Comparison of ENCODE assay signal across 7 cellular contexts in genomic region chr2:70123829-70124117, GRCh38. TPM values are rescaled to one million over a fixed set of nuclear protein-coding genes. Genes with fewer than 3 reads are reported as not detected.
A peak's percentile ranks its signal among the peaks of the same experiment; 100 is the strongest.
DNase-seq lines count a peak whose midpoint lies in the region; ATAC-seq lines count a peak whose summit lies in the region.

No MANE protein-coding gene starts in this region.

- H3K9ac ChIP-seq in HUES48 (ENCODE audit: low read depth, low read length) (peak overlapping the region; percentile 42), iPS-18a (ENCODE audit: low read length) (peak overlapping the region; percentile 99)

- H3K36me3 ChIP-seq in HUES48 (ENCODE audit: control insufficient read depth, insufficient read depth, low read length) (no peaks in the 10 kb centered on the region), iPS-18a (ENCODE audit: control insufficient read depth, low read depth, low read length) (no peaks in the 10 kb centered on the region)

- peak overlapping the region; percentile 100 for H3K27ac Mint-ChIP-seq in activated naive CD4-positive, alpha-beta T cell treated with anti-CD3 and anti-CD28 coated beads, Interleukin-2, amount 50 U/mL, for 72 hours
- H3K27ac Mint-ChIP-seq in stimulated activated naive CD8-positive, alpha-beta T cell treated with anti-CD3 and anti-CD28 coated beads, Interleukin-15, Interleukin-2, amounts not matched to agents 100 ng/mL and 50 ng/mL, for 24 hours: peak overlapping the region; percentile 99

- DNase-seq in activated naive CD4-positive, alpha-beta T cell treated with anti-CD3 and anti-CD28 coated beads, Interleukin-2, amount 50 U/mL, for 72 hours (ENCODE audit: low spot score in 2 of 2): no peak
- no peak for DNase-seq in GF-D8 (lab: John Stamatoyannopoulos, UW)
- no peak for DNase-seq in glomerular visceral epithelial cell (ENCODE audit: extremely low spot score)
- no peak for DNase-seq in NCI-H1694 treated with DMSO at 0.1 percent for 48 hours (lab: John Stamatoyannopoulos, UW)

- H3K9me3 ChIP-seq in HUES48 (ENCODE audit: control insufficient read depth, insufficient read depth, low read length): no peaks in the 10 kb centered on the region
- H3K9me3 ChIP-seq in iPS-18a (ENCODE audit: control insufficient read depth, low read depth, low read length): no peaks in the 10 kb centered on the region

- H3K27ac ChIP-seq in HUES48 (ENCODE audit: low read depth, low read length) (peak overlapping the region; percentile 95), iPS-18a (ENCODE audit: low read length) (peak overlapping the region; percentile 100)

- ATAC-seq in activated naive CD4-positive, alpha-beta T cell treated with anti-CD3 and anti-CD28 coated beads, Interleukin-2, amount 50 U/mL, for 72 hours: no peak

- peaks cover 6 to 12% of the 10 kb centered on the region in 2 donors for H3K36me3 Mint-ChIP-seq in activated naive CD4-positive, alpha-beta T cell treated with anti-CD3 and anti-CD28 coated beads, Interleukin-2, amount 50 U/mL, for 72 hours
- peaks cover 8% of the 10 kb centered on the region for H3K36me3 Mint-ChIP-seq in stimulated activated naive CD8-positive, alpha-beta T cell treated with anti-CD3 and anti-CD28 coated beads, Interleukin-15, Interleukin-2, amounts not matched to agents 100 ng/mL and 50 ng/mL, for 24 hours (ENCODE audit: low read depth)

- H3K27me3 Mint-ChIP-seq in stimulated activated naive CD8-positive, alpha-beta T cell treated with anti-CD3 and anti-CD28 coated beads, Interleukin-15, Interleukin-2, amounts not matched to agents 100 ng/mL and 50 ng/mL, for 24 hours: no peaks in the 10 kb centered on the region

- H3K27me3 ChIP-seq in HUES48 (ENCODE audit: control insufficient read depth, insufficient read depth, low read length) (no peaks in the 10 kb centered on the region), iPS-18a (ENCODE audit: control insufficient read depth, insufficient read depth, low read length) (no peaks in the 10 kb centered on the region)

- H3K4me3 Mint-ChIP-seq in stimulated activated naive CD8-positive, alpha-beta T cell treated with anti-CD3 and anti-CD28 coated beads, Interleukin-15, Interleukin-2, amounts not matched to agents 100 ng/mL and 50 ng/mL, for 24 hours: peak overlapping the region; percentile 92

- H3K4me3 ChIP-seq in HUES48 (ENCODE audit: low read depth, low read length) (peak overlapping the region; percentile 66), iPS-18a (ENCODE audit: low read length) (peak overlapping the region; percentile 97)

- H3K9me3 Mint-ChIP-seq in activated naive CD4-positive, alpha-beta T cell treated with anti-CD3 and anti-CD28 coated beads, Interleukin-2, amount 50 U/mL, for 72 hours: peaks cover 0 to 4% of the 10 kb centered on the region in 2 donors
- no peaks in the 10 kb centered on the region for H3K9me3 Mint-ChIP-seq in stimulated activated naive CD8-positive, alpha-beta T cell treated with anti-CD3 and anti-CD28 coated beads, Interleukin-15, Interleukin-2, amounts not matched to agents 100 ng/mL and 50 ng/mL, for 24 hours

- H3K4me1 ChIP-seq in HUES48 (ENCODE audit: control insufficient read depth, insufficient read depth, low read length): peaks cover 37% of the 10 kb centered on the region
- peaks cover 31% of the 10 kb centered on the region for H3K4me1 ChIP-seq in iPS-18a (ENCODE audit: control insufficient read depth, low read depth, low read length)

- peaks cover 92% of the 10 kb centered on the region for H3K4me1 Mint-ChIP-seq in stimulated activated naive CD8-positive, alpha-beta T cell treated with anti-CD3 and anti-CD28 coated beads, Interleukin-15, Interleukin-2, amounts not matched to agents 100 ng/mL and 50 ng/mL, for 24 hours (ENCODE audit: low read depth)

RNA-seq across cellular contexts. Expression of gene PCBP1, which starts 36.5 kb away (rescaled TPM):
- 100 to 1,000 TPM; 339 to 451 TPM for total RNA-seq in activated naive CD4-positive, alpha-beta T cell treated with anti-CD3 and anti-CD28 coated beads, Interleukin-2, amount 50 U/mL, for 72 hours
